In genomic region chr2:102126169-102126568, GRCh38 we compare ENCODE assay signal across 23 cellular contexts. TPM values are rescaled to one million over a fixed set of nuclear protein-coding genes. Genes with fewer than 3 reads are reported as not detected.
"Had no signal": no experiment of that assay in that cellular context is flagged by ENCODE, and none has a peak within 500 bp of the region (broad histone marks: within the 10 kb centered on the region; RNA-seq: fewer than 3 reads in every experiment).

No MANE protein-coding gene starts in this region.

- H3K9ac ChIP-seq: neural progenitor cell had no signal

- H3K36me3 ChIP-seq: colonic mucosa, esophagus muscularis mucosa, gastrocnemius medialis, neural progenitor cell, ovary, right atrium auricular region, upper lobe of left lung had no signal

- H3K4me1 ChIP-seq: colonic mucosa, neural progenitor cell had no signal

- H3K4me3 ChIP-seq: colonic mucosa, dorsolateral prefrontal cortex, esophagus muscularis mucosa, gastrocnemius medialis, mucosa of descending colon, neural progenitor cell, ovary, psoas muscle, right atrium auricular region, upper lobe of left lung had no signal

- H2AFZ ChIP-seq: neural progenitor cell had no signal

- ATAC-seq: effector memory CD8-positive, alpha-beta T cell; gastrocnemius medialis; left ventricle myocardium superior; mucosa of descending colon; naive thymus-derived CD8-positive, alpha-beta T cell; stimulated activated naive CD8-positive, alpha-beta T cell treated with anti-CD3 and anti-CD28 coated beads, Interleukin-15, Interleukin-2, amounts not matched to agents 100 U/mL and 50 U/mL, for 24 hours had no signal

- H3K9me3 ChIP-seq: colonic mucosa, esophagus muscularis mucosa, gastrocnemius medialis, mucosa of descending colon, ovary, psoas muscle, right atrium auricular region, upper lobe of left lung had no signal

- H3K4me3 Mint-ChIP-seq: activated CD4-positive, alpha-beta T cell treated with anti-CD3 and anti-CD28 coated beads, Interleukin-2, amount 10 ng/mL, durations not matched to agents 24 days and 14 days; effector memory CD8-positive, alpha-beta T cell; naive thymus-derived CD8-positive, alpha-beta T cell; neural progenitor cell; T-helper 1 cell treated with Interleukin-12 subunit alpha and Interleukin-12 subunit beta and Interleukin-4 antibody, amounts not matched to agents 30 μg/mL and 1 μg/mL, for 36 hours had no signal

- H3K27ac Mint-ChIP-seq: activated CD4-positive, alpha-beta T cell treated with anti-CD3 and anti-CD28 coated beads, Interleukin-2, amount 10 ng/mL, durations not matched to agents 24 days and 14 days; neural progenitor cell; T-helper 1 cell treated with Interleukin-12 subunit alpha and Interleukin-12 subunit beta and Interleukin-4 antibody, amounts not matched to agents 30 μg/mL and 1 μg/mL, for 36 hours had no signal

- H3K36me3 Mint-ChIP-seq: neural progenitor cell had no signal

- H3K4me2 ChIP-seq: neural progenitor cell had no signal

- DNase-seq: activated CD4-positive, alpha-beta T cell treated with anti-CD3 and anti-CD28 coated beads, Interleukin-2, amount 10 ng/mL, durations not matched to agents 24 days and 14 days; activated CD4-positive, CD25-positive, alpha-beta regulatory T cell; activated T-cell treated with anti-CD3 and anti-CD28 coated beads, Interleukin-2, amount 50 U/mL, for 1 hour; amygdala; colonic mucosa; dorsolateral prefrontal cortex; effector memory CD8-positive, alpha-beta T cell; gastrocnemius medialis; hippocampal formation; left ventricle myocardium superior; mucosa of descending colon; naive thymus-derived CD8-positive, alpha-beta T cell; ovary; psoas muscle; stimulated activated CD4-positive, alpha-beta T cell treated with anti-CD3 and anti-CD28 coated beads, Interleukin-12 subunit alpha, Interleukin-12 subunit beta, amount 100 ng/mL, for 4 hours; stimulated activated CD4-positive, alpha-beta T cell treated with anti-CD3 and anti-CD28 coated beads, Interleukin-4, amount 100 ng/mL, for 4 hours; stimulated activated naive CD8-positive, alpha-beta T cell treated with anti-CD3 and anti-CD28 coated beads, Interleukin-15, Interleukin-2, amounts not matched to agents 100 U/mL and 50 U/mL, for 24 hours; T1000; upper lobe of left lung had no signal

- H3K27me3 ChIP-seq: colonic mucosa, esophagus muscularis mucosa, gastrocnemius medialis, neural progenitor cell, ovary, right atrium auricular region, upper lobe of left lung had no signal

- H3K4me1 Mint-ChIP-seq: neural progenitor cell had no signal

- H3K27ac ChIP-seq: colonic mucosa, dorsolateral prefrontal cortex, esophagus muscularis mucosa, gastrocnemius medialis, neural progenitor cell, ovary, psoas muscle, right atrium auricular region, upper lobe of left lung had no signal

RNA-seq across cellular contexts. Expression of gene IL1R1, which starts 16.4 kb away (rescaled TPM):
- polyA plus RNA-seq: naive thymus-derived CD8-positive, alpha-beta T cell had no signal
